In genomic region chr1:220788146-220788545, GRCh38 we compare ENCODE assay signal across 11 cellular contexts. TPM values are rescaled to one million over a fixed set of nuclear protein-coding genes. Genes with fewer than 3 reads are reported as not detected.
A peak's percentile ranks its signal among the peaks of the same experiment; 100 is the strongest.
DNase-seq lines count a peak whose midpoint lies in the region; FAIRE-seq and TF ChIP-seq lines count a peak whose summit lies in the region.
"Had no signal": no experiment of that assay in that cellular context is flagged by ENCODE, and none has a peak within 500 bp of the region (broad histone marks: within the 10 kb centered on the region; RNA-seq: fewer than 3 reads in every experiment).

No MANE protein-coding gene starts in this region.

- no peak overlapping the region for H4K8ac ChIP-seq in H1 (ENCODE audit: extremely low read depth, insufficient read depth, low read length)

- no peak overlapping the region for H2BK12ac ChIP-seq in H1 (ENCODE audit: low read depth, low read length)

- no peak overlapping the region for H3K4ac ChIP-seq in H1 (replicated peaks; ENCODE audit: insufficient read length, low read depth, low read length)

- H3K27me3 ChIP-seq in HUES6 (ENCODE audit: control insufficient read depth, insufficient read depth, low read length) (no peaks in the 10 kb centered on the region), H1 (replicated peaks in 1 of 4; ENCODE audit: control insufficient read depth in 3 of 4, extremely low read depth in 1 of 4, insufficient read depth in 3 of 4, low read length in 3 of 4) (no peaks in the 10 kb centered on the region), neutrophil (no peaks in the 10 kb centered on the region)
- H3K27me3 ChIP-seq: Peyer's patch had no signal

- H2AFZ ChIP-seq in H1 (ENCODE audit: low read length), result no peak overlapping the region

- CTCF ChIA-PET in H1 (lab: Charles Lee; ENCODE audit: partially characterized antibody), result interaction anchor here (0.6 to 8.2 kb wide), 13 partner anchors 11 to 507 kb away, joined by 3 to 96 read pairs (median 5); partner anchors contain the start of gene MTARC2

- no peak for TF ChIP-seq EP300 in H1 (IDR thresholded peaks at IDR 0.05; ENCODE audit: borderline replicate concordance in 1 of 2, low read depth in 2 of 2, low read length in 2 of 2)

- POLR2A ChIA-PET in H1 (lab: Charles Lee; ENCODE audit: partially characterized antibody), result interaction anchor here (1.1 to 5.9 kb wide), 9 partner anchors 10 to 78 kb away, joined by 3 to 70 read pairs (median 5); partner anchors contain the start of gene MTARC2

- no peak for TF ChIP-seq POLR2A in H1 (IDR thresholded peaks at IDR 0.05; ENCODE audit: control extremely low read depth in 1 of 2, low read depth in 2 of 2, low read length in 2 of 2)

- no peak overlapping the region for H2AK5ac ChIP-seq in H1 (ENCODE audit: low read depth, low read length)

- peaks cover 3% of the 10 kb centered on the region for H3K79me1 ChIP-seq in H1 (ENCODE audit: low read depth, low read length)

- H3K27ac ChIP-seq in 22Rv1 (peak overlapping the region; percentile 96), HUES6 (ENCODE audit: low read depth, low read length) (no peak overlapping the region), H1 (ENCODE audit: low read depth, low read length) (no peak overlapping the region), neutrophil (peak overlapping the region; percentile 83)

- peaks cover 0 to 3% of the 10 kb centered on the region in 2 experiments for H4K20me1 ChIP-seq in H1 (replicated peaks in 1 of 2; ENCODE audit: control insufficient read depth in 1 of 2, insufficient read depth in 2 of 2, low read length in 2 of 2)

- H2BK15ac ChIP-seq in H1 (ENCODE audit: low read length), result no peak overlapping the region

- WGBS in H1 (ENCODE audit: extremely low coverage in 1 of 2, insufficient coverage in 1 of 2, insufficient read length in 1 of 2, insufficient replicate concordance in 2 of 2, low coverage in 1 of 2, low lambda C conversion rate in 2 of 2, missing lambda C conversion rate in 1 of 2), 2 experiments, result 85% methylated on average over 9 of the region's 9 CpGs; no CpG with 5 or more reads in 1 of the 2 experiments

- H3K79me2 ChIP-seq in H1 (ENCODE audit: control insufficient read depth in 1 of 2, insufficient read depth in 2 of 2, low read length in 2 of 2), result peaks cover 0 to 15% of the 10 kb centered on the region in 2 experiments; a peak in 2 of 4 replicates

- no peak overlapping the region for H4K91ac ChIP-seq in H1 (replicated peaks; ENCODE audit: insufficient read length, low read length)

- TF ChIP-seq CTCF in 22Rv1 (IDR thresholded peaks at IDR 0.05), result no peak
- no peak for TF ChIP-seq CTCF in H1 (IDR thresholded peaks at IDR 0.05; ENCODE audit: control extremely low read depth in 1 of 3, insufficient read depth in 1 of 3, low read depth in 1 of 3, low read length in 3 of 3)
- no peak for TF ChIP-seq CTCF in neutrophil (IDR thresholded peaks at IDR 0.05)

- H3K18ac ChIP-seq in H1 (ENCODE audit: extremely low read depth, low read length), result no peak overlapping the region

- H3K4me3 ChIP-seq in HUES6 (ENCODE audit: low read depth, low read length) (peak overlapping the region; percentile 70; the same call in 1 of the 2 replicates), H1 (ENCODE audit: extremely low read depth in 1 of 4, insufficient read depth in 2 of 4, low read depth in 3 of 4, low read length in 4 of 4) (peak overlapping the region in 1 of 4 experiments; percentile 84; a peak in 2 of 8 replicates), neutrophil (ENCODE audit: low read depth in 1 of 2, low read length in 1 of 2) (peak overlapping the region; percentile 71 to 77)

- no peak overlapping the region for H3K14ac ChIP-seq in H1 (ENCODE audit: insufficient read length)

- DNase-seq in H1 (ENCODE audit: low read depth in 1 of 2, low spot score in 2 of 2) (no peak), inferior parietal cortex (ENCODE audit: extremely low spot score) (no peak), GM19240 (ENCODE audit: insufficient read length, low spot score) (no peak), NOMO-1 (lab: John Stamatoyannopoulos, UW; ENCODE audit: unreplicated experiment in 2 of 2) (no peak)
- DNase-seq in activated CD8-positive, alpha-beta memory T cell treated with anti-CD3 and anti-CD28 coated beads, Interleukin-2, amount 50 U/mL, for 4 hours, result no peak
- DNase-seq: activated CD4-positive, alpha-beta memory T cell treated with anti-CD3 and anti-CD28 coated beads for 36 hours; NCI-H2029; Peyer's patch had no signal

- H2BK5ac ChIP-seq in H1 (ENCODE audit: low read depth, low read length), result no peak overlapping the region

- no peak for TF ChIP-seq RAD21 in H1 (IDR thresholded peaks at IDR 0.05 in 1 of 2, conservative IDR thresholded peaks at IDR 0.05 in 1 of 2; ENCODE audit: low read depth in 2 of 2, low read length in 2 of 2)

- no peak overlapping the region for H3K56ac ChIP-seq in H1 (replicated peaks; ENCODE audit: insufficient read length, low read depth, low read length)

- no peak overlapping the region for H3K9ac ChIP-seq in HUES6 (ENCODE audit: low read length)
- H3K9ac ChIP-seq in H1 (replicated peaks in 1 of 4; ENCODE audit: extremely low read depth in 1 of 4, low read depth in 3 of 4, low read length in 3 of 4), result no peak overlapping the region

- H3K23ac ChIP-seq in H1 (ENCODE audit: insufficient read length), result no peak overlapping the region

- H3K4me1 ChIP-seq in HUES6 (ENCODE audit: control insufficient read depth, insufficient read depth, low read length) (peaks cover 24% of the 10 kb centered on the region), H1 (replicated peaks in 1 of 4; ENCODE audit: control insufficient read depth in 3 of 4, insufficient read depth in 4 of 4, low read length in 3 of 4) (peaks cover 4 to 14% (median 11%) of the 10 kb centered on the region in 4 experiments), neutrophil (ENCODE audit: control insufficient read depth in 1 of 2, insufficient read depth in 1 of 2, low read depth in 1 of 2, low read length in 1 of 2) (peaks cover 78 to 83% of the 10 kb centered on the region in 2 experiments)

- H3K23me2 ChIP-seq in H1 (ENCODE audit: low read depth, low read length), result peaks cover 9% of the 10 kb centered on the region; the same call in 1 of the 2 replicates

- no peak overlapping the region for H4K5ac ChIP-seq in H1 (ENCODE audit: insufficient read length, low read depth, low read length)

- H3K4me2 ChIP-seq in H1 (ENCODE audit: insufficient read depth in 1 of 2, low read depth in 2 of 2, low read length in 2 of 2), result peak overlapping the region; percentile 6 to 92; a peak in 1 of 4 replicates

- no peaks in the 10 kb centered on the region for H3K9me3 ChIP-seq in HUES6 (ENCODE audit: control insufficient read depth, insufficient read depth, low read depth, low read length)
- H3K9me3 ChIP-seq in H1 (ENCODE audit: insufficient read depth in 2 of 2, low read depth in 1 of 2, low read length in 1 of 2), result no peaks in the 10 kb centered on the region
- no peaks in the 10 kb centered on the region for H3K9me3 ChIP-seq in neutrophil
- H3K9me3 ChIP-seq: Peyer's patch had no signal

- H3K36me3 ChIP-seq in HUES6 (ENCODE audit: control insufficient read depth, insufficient read depth, low read length) (peaks cover 3% of the 10 kb centered on the region; the same call in 1 of the 2 replicates), H1 (ENCODE audit: control insufficient read depth in 2 of 4, insufficient read depth in 4 of 4, low read length in 3 of 4) (peaks cover 0 to 13% (median under 1%) of the 10 kb centered on the region in 4 experiments; a peak in 2 of 8 replicates), neutrophil (peaks cover under 1% of the 10 kb centered on the region)

- FAIRE-seq in H1 (lab: Jason Lieb, UNC), result no peak

- H2BK120ac ChIP-seq in H1 (replicated peaks; ENCODE audit: low read depth, low read length), result no peak overlapping the region

- H2BK20ac ChIP-seq in H1 (ENCODE audit: low read length), result no peak overlapping the region

TF ChIP-seq in H1, 55 proteins besides CTCF, POLR2A, EP300 and RAD21:
- no peak for TF ChIP-seq SAP30 (IDR thresholded peaks at IDR 0.05; ENCODE audit: insufficient read depth, insufficient replicate concordance, low read length)

RNA-seq across cellular contexts. Expression of gene MTARC1, which starts 1.4 kb away (rescaled TPM):
- 42.4 and 46.2 TPM in 2 replicates for total RNA-seq in H1 (2021; fragmentation: NEBNext Ultra II Directional; extraction: Animal tissue kit (Norgen Biotek cat#: 25700))
- polyA plus RNA-seq in H1 (2011; rRNA removed), result 16.0 and 17.2 TPM in 2 replicates
- polyA plus RNA-seq in H1 (2011; cell fraction: cytosol; rRNA removed), result 19.1 TPM
- polyA plus RNA-seq in H1 (2011; cell fraction: nucleus; rRNA removed), result 21.8 TPM
- polyA plus RNA-seq in H1 (2012, experiment 1 of 2), result 31.8 to 45.8 TPM (median 34.8 TPM) in 4 replicates
- polyA plus RNA-seq in H1 (2012, experiment 2 of 2), result 12.2 TPM
- 26.7 TPM for polyA plus RNA-seq in H1 (2013, experiment 1 of 2)
- 30.8 TPM for polyA plus RNA-seq in H1 (2013, experiment 2 of 2)
- polyA minus RNA-seq in H1 (2011; rRNA and poly(A)+ RNA removed), result 16.7 and 18.1 TPM in 2 replicates
- 21.5 TPM for polyA minus RNA-seq in H1 (2011; cell fraction: cytosol; rRNA and poly(A)+ RNA removed)
- 20.1 TPM for polyA minus RNA-seq in H1 (2011; cell fraction: nucleus; rRNA and poly(A)+ RNA removed)
- total RNA-seq: activated CD4-positive, alpha-beta memory T cell treated with anti-CD3 and anti-CD28 coated beads for 36 hours had no signal

RNA-seq across cellular contexts. Expression of gene MTARC2, which starts 40.0 kb away (rescaled TPM):
- total RNA-seq in H1 (2021; fragmentation: NEBNext Ultra II Directional; extraction: Animal tissue kit (Norgen Biotek cat#: 25700)), result 6.9 and 7.2 TPM in 2 replicates
- 7.9 and 8.5 TPM in 2 replicates for polyA plus RNA-seq in H1 (2011; rRNA removed)
- 7.9 TPM for polyA plus RNA-seq in H1 (2011; cell fraction: cytosol; rRNA removed)
- polyA plus RNA-seq in H1 (2011; cell fraction: nucleus; rRNA removed), result 7.3 TPM
- 4.8 to 6.2 TPM (median 5.7 TPM) in 4 replicates for polyA plus RNA-seq in H1 (2012, experiment 1 of 2)
- polyA plus RNA-seq in H1 (2012, experiment 2 of 2), result 2.5 TPM
- polyA plus RNA-seq in H1 (2013, experiment 1 of 2), result 4.7 TPM
- polyA plus RNA-seq in H1 (2013, experiment 2 of 2), result 4.9 TPM
- polyA minus RNA-seq in H1 (2011; rRNA and poly(A)+ RNA removed), result 3.9 and 4.5 TPM in 2 replicates
- 4.3 TPM for polyA minus RNA-seq in H1 (2011; cell fraction: cytosol; rRNA and poly(A)+ RNA removed)
- 12.4 TPM for polyA minus RNA-seq in H1 (2011; cell fraction: nucleus; rRNA and poly(A)+ RNA removed)
- total RNA-seq: activated CD4-positive, alpha-beta memory T cell treated with anti-CD3 and anti-CD28 coated beads for 36 hours had no signal

Comparison
In these comparisons a context has a peak if more than half of its experiments do, and no peak if none do; other contexts are left out.
1. H3K27ac ChIP-seq: peak in 22Rv1 (single experiment) and neutrophil (single experiment); none in HUES6 (single experiment) and H1 (single experiment).